Comparison of ENCODE assay signal across 9 cellular contexts in genomic region chr18:63505566-63506335, GRCh38. TPM values are rescaled to one million over a fixed set of nuclear protein-coding genes. Genes with fewer than 3 reads are reported as not detected.
DNase-seq lines count a peak whose midpoint lies in the region; ATAC-seq, FAIRE-seq and TF ChIP-seq lines count a peak whose summit lies in the region.
"Had no signal": no experiment of that assay in that cellular context is flagged by ENCODE, and none has a peak within 500 bp of the region (broad histone marks: within the 10 kb centered on the region; RNA-seq: fewer than 3 reads in every experiment).

No MANE protein-coding gene starts in this region.

- H3K79me2 ChIP-seq in HepG2 (ENCODE audit: insufficient read depth, low read length), result no peaks in the 10 kb centered on the region

- H3K36me3 Mint-ChIP-seq in activated CD4-positive, alpha-beta T cell treated with anti-CD3 and anti-CD28 coated beads for 36 hours (ENCODE audit: low read depth), result no peaks in the 10 kb centered on the region
- H3K36me3 Mint-ChIP-seq: activated naive CD4-positive, alpha-beta T cell treated with anti-CD3 and anti-CD28 coated beads, Interleukin-2, amount 50 U/mL, for 24 hours had no signal

- no peak overlapping the region for H3K9ac ChIP-seq in HepG2 (ENCODE audit: insufficient read depth, low read depth, low read length)

- no peak overlapping the region for H3K4me3 Mint-ChIP-seq in activated CD4-positive, alpha-beta T cell treated with anti-CD3 and anti-CD28 coated beads for 36 hours
- H3K4me3 Mint-ChIP-seq: activated naive CD4-positive, alpha-beta T cell treated with anti-CD3 and anti-CD28 coated beads, Interleukin-2, amount 50 U/mL, for 24 hours had no signal

- WGBS in HepG2 (ENCODE audit: low lambda C conversion rate), result 45% methylated on average over 2 of the region's 2 CpGs

- peaks cover 0 to 4% of the 10 kb centered on the region in 2 experiments; a peak in 1 of 5 replicates for H3K27me3 ChIP-seq in HepG2 (ENCODE audit: control insufficient read depth in 1 of 2, insufficient read depth in 2 of 2, low read length in 2 of 2)

- H4K20me1 ChIP-seq in HepG2 (ENCODE audit: insufficient read depth, low read length), result no peaks in the 10 kb centered on the region; the same call in 1 of the 2 replicates

- H3K4me3 ChIP-seq in HepG2 (replicated peaks in 1 of 3; ENCODE audit: insufficient read depth in 1 of 3, low read depth in 2 of 3, low read length in 3 of 3), result no peak overlapping the region

- H3K4me2 ChIP-seq in HepG2 (ENCODE audit: low read depth, low read length), result no peak overlapping the region

- TF ChIP-seq EP300 in HepG2 (IDR thresholded peaks at IDR 0.05; ENCODE audit: low read depth in 2 of 2, low read length in 2 of 2) (no peak), HepG2 (CRISPR knock-in tag; IDR thresholded peaks at IDR 0.05; ENCODE audit: borderline replicate concordance) (no peak)

- H3K9me3 ChIP-seq in HepG2 (ENCODE audit: low read length), result no peaks in the 10 kb centered on the region

- no peak for FAIRE-seq in HepG2 (lab: Jason Lieb, UNC)

- no peak for TF ChIP-seq RAD21 in HepG2 (CRISPR knock-in tag; IDR thresholded peaks at IDR 0.05)

- no peak overlapping the region for H3K27ac ChIP-seq in HepG2 (ENCODE audit: extremely low read length, insufficient read depth, low read length)

- peak; percentile 54 for DNase-seq in activated CD4-positive, alpha-beta T cell treated with anti-CD3 and anti-CD28 coated beads for 36 hours
- no peak for DNase-seq in activated CD4-positive, alpha-beta T cell treated with anti-CD3 and anti-CD28 coated beads, Interleukin-2, amount 50 U/mL, for 1 hour
- peak; percentile 42 to 44 for DNase-seq in activated T-cell treated with anti-CD3 and anti-CD28 coated beads, Interleukin-2, amount 50 U/mL, for 48 hours
- peak; percentile 13 for DNase-seq in HepG2 (ENCODE audit: low spot score)
- no peak for DNase-seq in GM19238 (ENCODE audit: insufficient read length, low spot score)
- no peak for DNase-seq in kidney glomerular epithelial cell (lab: John Stamatoyannopoulos, UW)

- POLR2A ChIA-PET in activated CD4-positive, alpha-beta T cell treated with anti-CD3 and anti-CD28 coated beads for 36 hours (lab: Charles Lee), result no interaction called here
- POLR2A ChIA-PET in HepG2 (lab: Yijun Ruan, JAX), result no interaction called here

- no peaks in the 10 kb centered on the region for H3K4me1 Mint-ChIP-seq in activated CD4-positive, alpha-beta T cell treated with anti-CD3 and anti-CD28 coated beads for 36 hours
- H3K4me1 Mint-ChIP-seq: activated naive CD4-positive, alpha-beta T cell treated with anti-CD3 and anti-CD28 coated beads, Interleukin-2, amount 50 U/mL, for 24 hours had no signal

- no peaks in the 10 kb centered on the region for H3K9me3 Mint-ChIP-seq in activated CD4-positive, alpha-beta T cell treated with anti-CD3 and anti-CD28 coated beads for 36 hours (ENCODE audit: low read depth)
- H3K9me3 Mint-ChIP-seq: activated naive CD4-positive, alpha-beta T cell treated with anti-CD3 and anti-CD28 coated beads, Interleukin-2, amount 50 U/mL, for 24 hours had no signal

- no peaks in the 10 kb centered on the region for H3K4me1 ChIP-seq in HepG2 (ENCODE audit: insufficient read depth, low read length)

- no TSS peak for BruUV-seq in HepG2 (replicated peaks; lab: Mats Ljungman, UMichigan)

- no peak overlapping the region for H3K27ac Mint-ChIP-seq in activated CD4-positive, alpha-beta T cell treated with anti-CD3 and anti-CD28 coated beads for 36 hours
- H3K27ac Mint-ChIP-seq: activated naive CD4-positive, alpha-beta T cell treated with anti-CD3 and anti-CD28 coated beads, Interleukin-2, amount 50 U/mL, for 24 hours had no signal

- ATAC-seq in activated CD4-positive, alpha-beta T cell treated with anti-CD3 and anti-CD28 coated beads for 36 hours, result no peak
- ATAC-seq in HG03469 (IDR thresholded peaks at IDR 0.05; ENCODE audit: unreplicated experiment) (peak; percentile 48), HepG2 (peak; percentile 78), GM21825 (IDR thresholded peaks at IDR 0.05; ENCODE audit: unreplicated experiment) (no peak)

- no peak for TF ChIP-seq POLR2A in HepG2 (IDR thresholded peaks at IDR 0.05; ENCODE audit: insufficient read depth in 1 of 2, low read depth in 2 of 2, low read length in 2 of 2)

- peak; percentile 33 for TF ChIP-seq CTCF in HepG2 (CRISPR knock-in tag; IDR thresholded peaks at IDR 0.05)

- H3K27me3 Mint-ChIP-seq in activated CD4-positive, alpha-beta T cell treated with anti-CD3 and anti-CD28 coated beads for 36 hours, result peaks cover 28% of the 10 kb centered on the region

- no peaks in the 10 kb centered on the region for H3K36me3 ChIP-seq in HepG2 (replicated peaks in 1 of 2; ENCODE audit: control insufficient read depth in 1 of 2, insufficient read depth in 2 of 2, low read length in 2 of 2)

- in situ Hi-C loops in HepG2 (cut with HindIII; ENCODE audit: extremely low pct_ligation_motif_present, low pct_unique_long_range_greater_than_20kb), result no loop called here

- intact Hi-C loops in activated CD4-positive, alpha-beta T cell treated with anti-CD3 and anti-CD28 coated beads for 36 hours (cut with DNase I, micrococcal nuclease), result loop anchor here in 1 of 2 experiments (2.0 to 5.0 kb wide), 2 partner anchors 163 to 489 kb away; no protein-coding TSS in a partner anchor
- intact Hi-C loops in HepG2 (cut with micrococcal nuclease; ENCODE audit: unreplicated experiment), result no loop called here

- CTCF ChIA-PET in activated CD4-positive, alpha-beta T cell treated with anti-CD3 and anti-CD28 coated beads for 36 hours (lab: Charles Lee), result interaction anchor here (0.6 to 2.8 kb wide), 11 partner anchors 9 to 490 kb away, joined by 3 to 17 read pairs (median 4); no protein-coding TSS in a partner anchor
- CTCF ChIA-PET in HepG2 (lab: Yijun Ruan, JAX; ENCODE audit: low intra/inter-chr PET ratio, low total read pairs), result no interaction called here

- no peak overlapping the region for H2AFZ ChIP-seq in HepG2 (ENCODE audit: low read length)

RNA-seq across cellular contexts. Expression of gene SERPINB5, which starts 29.0 kb away (rescaled TPM):
- total RNA-seq in activated CD4-positive, alpha-beta T cell treated with anti-CD3 and anti-CD28 coated beads for 36 hours, result not detected
- total RNA-seq in HepG2 (2016; rRNA removed; fragmentation: Illumina TruSeq; extraction: Trizol), result not detected in 2 replicates
- total RNA-seq in HepG2 (2016; cell fraction: cytosol; rRNA removed; fragmentation: Illumina TruSeq; extraction: Trizol; ENCODE audit: low read depth), result not detected in 2 replicates
- not detected in 2 replicates for total RNA-seq in HepG2 (2016; cell fraction: insoluble cytoplasmic fraction; rRNA removed; fragmentation: Illumina TruSeq; extraction: Trizol)
- total RNA-seq in HepG2 (2016; cell fraction: membrane; rRNA removed; fragmentation: Illumina TruSeq; extraction: Trizol), result not detected in 2 replicates
- total RNA-seq in HepG2 (2016; cell fraction: nucleus; rRNA removed; fragmentation: Illumina TruSeq; extraction: Trizol), result not detected in 2 replicates
- not detected in 2 replicates for polyA plus RNA-seq in HepG2 (2011; rRNA removed)
- polyA plus RNA-seq in HepG2 (2011; cell fraction: cytosol; rRNA removed), result not detected in 2 replicates
- polyA plus RNA-seq in HepG2 (2011; cell fraction: nucleus; rRNA removed), result not detected in 2 replicates
- polyA plus RNA-seq in HepG2 (2012), result not detected in 2 replicates
- polyA plus RNA-seq in HepG2 (2016; cell fraction: cytosol; fragmentation: Illumina TruSeq; extraction: Trizol; ENCODE audit: low read depth), result not detected in 2 replicates
- not detected in 2 replicates for polyA plus RNA-seq in HepG2 (2016; cell fraction: insoluble cytoplasmic fraction; fragmentation: Illumina TruSeq; extraction: Trizol; ENCODE audit: low read depth)
- not detected in 2 replicates for polyA plus RNA-seq in HepG2 (2016; cell fraction: membrane; fragmentation: Illumina TruSeq; extraction: Trizol; ENCODE audit: low read depth)
- not detected in 2 replicates for polyA plus RNA-seq in HepG2 (2016; cell fraction: nucleus; fragmentation: Illumina TruSeq; extraction: Trizol; ENCODE audit: insufficient read depth, low read depth)
- polyA minus RNA-seq in HepG2 (2011; rRNA and poly(A)+ RNA removed; ENCODE audit: low replicate concordance), result 133 TPM in 1 of 2 replicates, not detected in the other
- polyA minus RNA-seq in HepG2 (2011; cell fraction: cytosol; rRNA and poly(A)+ RNA removed), result not detected in 2 replicates
- not detected in 2 replicates for polyA minus RNA-seq in HepG2 (2011; cell fraction: nucleus; rRNA and poly(A)+ RNA removed)

RNA-seq across cellular contexts. Expression of gene SERPINB12, which starts 36.4 kb away (rescaled TPM):
- not detected for total RNA-seq in activated CD4-positive, alpha-beta T cell treated with anti-CD3 and anti-CD28 coated beads for 36 hours
- not detected in 2 replicates for total RNA-seq in HepG2 (2016; rRNA removed; fragmentation: Illumina TruSeq; extraction: Trizol)
- total RNA-seq in HepG2 (2016; cell fraction: cytosol; rRNA removed; fragmentation: Illumina TruSeq; extraction: Trizol; ENCODE audit: low read depth), result not detected in 2 replicates
- total RNA-seq in HepG2 (2016; cell fraction: insoluble cytoplasmic fraction; rRNA removed; fragmentation: Illumina TruSeq; extraction: Trizol), result not detected in 2 replicates
- not detected in 2 replicates for total RNA-seq in HepG2 (2016; cell fraction: membrane; rRNA removed; fragmentation: Illumina TruSeq; extraction: Trizol)
- total RNA-seq in HepG2 (2016; cell fraction: nucleus; rRNA removed; fragmentation: Illumina TruSeq; extraction: Trizol), result not detected in 2 replicates
- polyA plus RNA-seq in HepG2 (2011; rRNA removed), result not detected in 2 replicates
- not detected in 2 replicates for polyA plus RNA-seq in HepG2 (2011; cell fraction: cytosol; rRNA removed)
- polyA plus RNA-seq in HepG2 (2011; cell fraction: nucleus; rRNA removed), result not detected in 2 replicates
- polyA plus RNA-seq in HepG2 (2012), result not detected in 2 replicates
- polyA plus RNA-seq in HepG2 (2016; cell fraction: cytosol; fragmentation: Illumina TruSeq; extraction: Trizol; ENCODE audit: low read depth), result not detected in 2 replicates
- not detected in 2 replicates for polyA plus RNA-seq in HepG2 (2016; cell fraction: insoluble cytoplasmic fraction; fragmentation: Illumina TruSeq; extraction: Trizol; ENCODE audit: low read depth)
- polyA plus RNA-seq in HepG2 (2016; cell fraction: membrane; fragmentation: Illumina TruSeq; extraction: Trizol; ENCODE audit: low read depth), result not detected in 2 replicates
- polyA plus RNA-seq in HepG2 (2016; cell fraction: nucleus; fragmentation: Illumina TruSeq; extraction: Trizol; ENCODE audit: insufficient read depth, low read depth), result not detected in 2 replicates
- not detected in 2 replicates for polyA minus RNA-seq in HepG2 (2011; rRNA and poly(A)+ RNA removed; ENCODE audit: low replicate concordance)
- polyA minus RNA-seq in HepG2 (2011; cell fraction: cytosol; rRNA and poly(A)+ RNA removed), result not detected in 2 replicates
- polyA minus RNA-seq in HepG2 (2011; cell fraction: nucleus; rRNA and poly(A)+ RNA removed), result not detected in 2 replicates

Comparison
In these comparisons a context has a peak if more than half of its experiments do, and no peak if none do; other contexts are left out.
1. DNase-seq: peak in activated CD4-positive, alpha-beta T cell treated with anti-CD3 and anti-CD28 coated beads for 36 hours (single experiment), activated T-cell treated with anti-CD3 and anti-CD28 coated beads, Interleukin-2, amount 50 U/mL, for 48 hours (2 of 2) and HepG2 (single experiment); none in activated CD4-positive, alpha-beta T cell treated with anti-CD3 and anti-CD28 coated beads, Interleukin-2, amount 50 U/mL, for 1 hour (single experiment), GM19238 (single experiment) and kidney glomerular epithelial cell (single experiment).
2. ATAC-seq: peak in HG03469 (single experiment) and HepG2 (single experiment); none in activated CD4-positive, alpha-beta T cell treated with anti-CD3 and anti-CD28 coated beads for 36 hours (single experiment) and GM21825 (single experiment).